23 cellular contexts compared by ENCODE assay signal in genomic region chr11:61743486-61744095, GRCh38. TPM values are rescaled to one million over a fixed set of nuclear protein-coding genes. Genes with fewer than 3 reads are reported as not detected.
DNase-seq lines count a peak whose midpoint lies in the region; ATAC-seq, FAIRE-seq and TF ChIP-seq lines count a peak whose summit lies in the region.
"Had no signal": no experiment of that assay in that cellular context is flagged by ENCODE, and none has a peak within 500 bp of the region (broad histone marks: within the 10 kb centered on the region; RNA-seq: fewer than 3 reads in every experiment).

No MANE protein-coding gene starts in this region.

- in situ Hi-C loops in HepG2 (cut with HindIII; ENCODE audit: extremely low pct_ligation_motif_present, low pct_unique_long_range_greater_than_20kb): no loop called here

- POLR2A ChIA-PET in HepG2 (lab: Yijun Ruan, JAX): no interaction called here

- no peaks in the 10 kb centered on the region for H4K20me1 ChIP-seq in HepG2 (ENCODE audit: insufficient read depth, low read length)
- H4K20me1 ChIP-seq: BLaER1 had no signal

- WGBS in HepG2 (ENCODE audit: low lambda C conversion rate): 91% methylated on average over 20 of the region's 42 CpGs
- no CpG with 5 or more reads among the region's 42 CpGs for WGBS in right lobe of liver (ENCODE audit: insufficient coverage, low coverage, low lambda C conversion rate, missing lambda C conversion rate)

- H3K27ac ChIP-seq in HepG2 (ENCODE audit: extremely low read length, insufficient read depth, low read length) (no peak overlapping the region), right lobe of liver (no peak overlapping the region), kidney (ENCODE audit: low read depth in 2 of 2, low read length in 2 of 2) (no peak overlapping the region)
- H3K27ac ChIP-seq: 22Rv1, C4-2B, GM23248 had no signal

- H3K4me1 ChIP-seq in HepG2 (ENCODE audit: insufficient read depth, low read length) (peaks cover 18% of the 10 kb centered on the region), right lobe of liver (peaks cover 0 to 3% (median 0%) of the 10 kb centered on the region in 4 donors), kidney (ENCODE audit: control insufficient read depth in 1 of 2, insufficient read depth in 1 of 2, low read depth in 1 of 2, low read length in 2 of 2) (peaks cover 0 to 5% of the 10 kb centered on the region in 2 donors)
- H3K4me1 ChIP-seq: HAP-1 had no signal

- BruUV-seq in HepG2 (replicated peaks; lab: Mats Ljungman, UMichigan): no TSS peak

- no peak for TF ChIP-seq RAD21 in HepG2 (CRISPR knock-in tag; IDR thresholded peaks at IDR 0.05)

- H3K27me3 Mint-ChIP-seq in dendritic cell treated with granulocyte-macrophage colony-stimulating factor and Interleukin-4, amounts not matched to agents 40 ng/mL and 50 ng/mL, for 4 days: peaks cover 5% of the 10 kb centered on the region
- H3K27me3 Mint-ChIP-seq: B cell; CD4-positive, CD25-positive, alpha-beta regulatory T cell had no signal

- no peak for FAIRE-seq in HepG2 (lab: Jason Lieb, UNC)
- no peak for FAIRE-seq in kidney (lab: Jason Lieb, UNC)
- FAIRE-seq: A204.1, GM12878, GM19239 had no signal

- TF ChIP-seq CTCF in HepG2 (CRISPR knock-in tag; IDR thresholded peaks at IDR 0.05) (no peak), right lobe of liver (IDR thresholded peaks at IDR 0.05) (no peak), kidney (IDR thresholded peaks at IDR 0.05; ENCODE audit: borderline replicate concordance, extremely low read depth, insufficient read depth) (no peak)

- ATAC-seq in HepG2: no peak
- ATAC-seq in right lobe of liver: no peak
- ATAC-seq in HG03565 (IDR thresholded peaks at IDR 0.05; ENCODE audit: unreplicated experiment): no peak
- ATAC-seq in HG03095 (IDR thresholded peaks at IDR 0.05; ENCODE audit: unreplicated experiment): no peak
- no peak for ATAC-seq in activated CD4-positive, CD25-positive, alpha-beta regulatory T cell treated with anti-CD3 and anti-CD28 coated beads, Interleukin-2, amount 50 U/mL, for 24 hours
- ATAC-seq: CD8-positive, alpha-beta T cell; GM12878 had no signal

- H3K9ac ChIP-seq in HepG2 (ENCODE audit: insufficient read depth, low read depth, low read length) (no peak overlapping the region), kidney (ENCODE audit: low read length in 2 of 2) (no peak overlapping the region)
- H3K9ac ChIP-seq: BLaER1, GM23248 had no signal

- H3K9me3 Mint-ChIP-seq in dendritic cell treated with granulocyte-macrophage colony-stimulating factor and Interleukin-4, amounts not matched to agents 40 ng/mL and 50 ng/mL, for 4 days: no peaks in the 10 kb centered on the region
- H3K9me3 Mint-ChIP-seq: CD4-positive, CD25-positive, alpha-beta regulatory T cell; CD8-positive, alpha-beta T cell; HFFc6 had no signal

- H3K36me3 Mint-ChIP-seq in dendritic cell treated with granulocyte-macrophage colony-stimulating factor and Interleukin-4, amounts not matched to agents 40 ng/mL and 50 ng/mL, for 4 days (ENCODE audit: low read depth): peaks cover 83% of the 10 kb centered on the region
- H3K36me3 Mint-ChIP-seq: CD4-positive, CD25-positive, alpha-beta regulatory T cell; CD8-positive, alpha-beta T cell had no signal

- no peak overlapping the region for H2AFZ ChIP-seq in HepG2 (ENCODE audit: low read length)
- H2AFZ ChIP-seq: GM23248 had no signal

- CTCF ChIA-PET in HepG2 (lab: Yijun Ruan, JAX; ENCODE audit: low intra/inter-chr PET ratio, low total read pairs): no interaction called here

- no peaks in the 10 kb centered on the region for H3K27me3 ChIP-seq in HepG2 (ENCODE audit: control insufficient read depth in 1 of 2, insufficient read depth in 2 of 2, low read length in 2 of 2)
- no peaks in the 10 kb centered on the region for H3K27me3 ChIP-seq in right lobe of liver
- H3K27me3 ChIP-seq: BLaER1 had no signal

- no peaks in the 10 kb centered on the region for H3K9me3 ChIP-seq in HepG2 (ENCODE audit: low read length)
- H3K9me3 ChIP-seq in right lobe of liver: no peaks in the 10 kb centered on the region
- no peaks in the 10 kb centered on the region for H3K9me3 ChIP-seq in kidney (ENCODE audit: control insufficient read depth in 1 of 2, low read length in 2 of 2)
- H3K9me3 ChIP-seq: BLaER1, Caco-2, HAP-1 had no signal

- H3K36me3 ChIP-seq in HepG2 (replicated peaks in 1 of 2; ENCODE audit: control insufficient read depth in 1 of 2, insufficient read depth in 2 of 2, low read length in 2 of 2) (peaks cover 8 to 15% of the 10 kb centered on the region in 2 experiments; a peak in 2 of 5 replicates), right lobe of liver (no peaks in the 10 kb centered on the region), kidney (ENCODE audit: control insufficient read depth in 1 of 2, insufficient read depth in 2 of 2, low read length in 2 of 2) (peaks cover 0 to 3% of the 10 kb centered on the region in 2 donors)
- H3K36me3 ChIP-seq: BLaER1, HAP-1 had no signal

- TF ChIP-seq POLR2A in HepG2 (IDR thresholded peaks at IDR 0.05; ENCODE audit: insufficient read depth in 1 of 2, low read depth in 2 of 2, low read length in 2 of 2) (no peak), right lobe of liver (IDR thresholded peaks at IDR 0.05) (no peak)

- peak overlapping the region; percentile 88 for H3K27ac Mint-ChIP-seq in dendritic cell treated with granulocyte-macrophage colony-stimulating factor and Interleukin-4, amounts not matched to agents 40 ng/mL and 50 ng/mL, for 4 days
- H3K27ac Mint-ChIP-seq: B cell; CD4-positive, CD25-positive, alpha-beta regulatory T cell; CD8-positive, alpha-beta T cell; HFFc6 had no signal

- intact Hi-C loops in HepG2 (cut with micrococcal nuclease; ENCODE audit: unreplicated experiment): no loop called here
- intact Hi-C loops in right lobe of liver (cut with DNase I): no loop called here
- intact Hi-C loops in dendritic cell treated with granulocyte-macrophage colony-stimulating factor and Interleukin-4, amounts not matched to agents 40 ng/mL and 50 ng/mL, for 4 days (cut with micrococcal nuclease): no loop called here
- intact Hi-C loops in kidney (cut with DNase I): no loop called here

- H3K4me3 Mint-ChIP-seq in dendritic cell treated with granulocyte-macrophage colony-stimulating factor and Interleukin-4, amounts not matched to agents 40 ng/mL and 50 ng/mL, for 4 days: no peak overlapping the region
- H3K4me3 Mint-ChIP-seq: B cell; CD4-positive, CD25-positive, alpha-beta regulatory T cell; CD8-positive, alpha-beta T cell; HFFc6 had no signal

- TF ChIP-seq EP300 in HepG2 (IDR thresholded peaks at IDR 0.05; ENCODE audit: low read depth in 2 of 2, low read length in 2 of 2) (no peak), HepG2 (CRISPR knock-in tag; IDR thresholded peaks at IDR 0.05; ENCODE audit: borderline replicate concordance) (no peak)

- no peak overlapping the region for H3K4me3 ChIP-seq in HepG2 (replicated peaks in 1 of 3; ENCODE audit: insufficient read depth in 1 of 3, low read depth in 2 of 3, low read length in 3 of 3)
- H3K4me3 ChIP-seq in right lobe of liver: no peak overlapping the region
- H3K4me3 ChIP-seq in kidney (ENCODE audit: low read length in 2 of 2): no peak overlapping the region
- H3K4me3 ChIP-seq: BLaER1, GM12878, GM23248, HAP-1 had no signal

- peaks cover 29% of the 10 kb centered on the region for H3K4me1 Mint-ChIP-seq in dendritic cell treated with granulocyte-macrophage colony-stimulating factor and Interleukin-4, amounts not matched to agents 40 ng/mL and 50 ng/mL, for 4 days (ENCODE audit: low read depth)
- H3K4me1 Mint-ChIP-seq: B cell; CD4-positive, CD25-positive, alpha-beta regulatory T cell had no signal

- no peak overlapping the region for H3K4me2 ChIP-seq in HepG2 (ENCODE audit: low read depth, low read length)
- H3K4me2 ChIP-seq: BLaER1 had no signal

- H3K79me2 ChIP-seq in HepG2 (ENCODE audit: insufficient read depth, low read length): no peaks in the 10 kb centered on the region

- no peak for DNase-seq in HepG2 (ENCODE audit: low spot score)
- DNase-seq in right lobe of liver: no peak
- DNase-seq in kidney: peak; percentile 72
- DNase-seq: Caco-2; CD4-positive, CD25-positive, alpha-beta regulatory T cell; CD8-positive, alpha-beta T cell; DMS153; DND-41; GDM1; GM23248; HFFc6 had no signal

RNA-seq across cellular contexts. Expression of gene MYRF, which starts 8.8 kb away (rescaled TPM):
- 7.9 and 10.2 TPM in 2 replicates for total RNA-seq in HepG2 (2016; rRNA removed; fragmentation: Illumina TruSeq; extraction: Trizol)
- total RNA-seq in HepG2 (2016; cell fraction: cytosol; rRNA removed; fragmentation: Illumina TruSeq; extraction: Trizol; ENCODE audit: low read depth): 6.6 and 7.4 TPM in 2 replicates
- total RNA-seq in HepG2 (2016; cell fraction: insoluble cytoplasmic fraction; rRNA removed; fragmentation: Illumina TruSeq; extraction: Trizol): 6.8 and 10.3 TPM in 2 replicates
- total RNA-seq in HepG2 (2016; cell fraction: membrane; rRNA removed; fragmentation: Illumina TruSeq; extraction: Trizol): 8.2 and 8.5 TPM in 2 replicates
- total RNA-seq in HepG2 (2016; cell fraction: nucleus; rRNA removed; fragmentation: Illumina TruSeq; extraction: Trizol): 16.7 and 20.6 TPM in 2 replicates
- polyA plus RNA-seq in HepG2 (2011; rRNA removed): 25.9 and 33.2 TPM in 2 replicates
- polyA plus RNA-seq in HepG2 (2011; cell fraction: cytosol; rRNA removed): 17.4 and 19.1 TPM in 2 replicates
- polyA plus RNA-seq in HepG2 (2011; cell fraction: nucleus; rRNA removed): 140 and 154 TPM in 2 replicates
- polyA plus RNA-seq in HepG2 (2012): 27.5 and 41.4 TPM in 2 replicates
- 1.8 and 2.1 TPM in 2 replicates for polyA plus RNA-seq in HepG2 (2016; cell fraction: cytosol; fragmentation: Illumina TruSeq; extraction: Trizol; ENCODE audit: low read depth)
- 12.8 and 17.2 TPM in 2 replicates for polyA plus RNA-seq in HepG2 (2016; cell fraction: insoluble cytoplasmic fraction; fragmentation: Illumina TruSeq; extraction: Trizol; ENCODE audit: low read depth)
- 5.7 and 6.2 TPM in 2 replicates for polyA plus RNA-seq in HepG2 (2016; cell fraction: membrane; fragmentation: Illumina TruSeq; extraction: Trizol; ENCODE audit: low read depth)
- 69.8 and 76.1 TPM in 2 replicates for polyA plus RNA-seq in HepG2 (2016; cell fraction: nucleus; fragmentation: Illumina TruSeq; extraction: Trizol; ENCODE audit: insufficient read depth, low read depth)
- polyA minus RNA-seq in HepG2 (2011; rRNA and poly(A)+ RNA removed; ENCODE audit: low replicate concordance): 2.9 and 52.2 TPM in 2 replicates
- 27.3 and 36.7 TPM in 2 replicates for polyA minus RNA-seq in HepG2 (2011; cell fraction: cytosol; rRNA and poly(A)+ RNA removed)
- 39.0 and 39.4 TPM in 2 replicates for polyA minus RNA-seq in HepG2 (2011; cell fraction: nucleus; rRNA and poly(A)+ RNA removed)
- 10 to 100 TPM in 5 of 6 experiments, 1 to 10 TPM in 1; 7.6 to 16.4 (median 11.6) TPM for total RNA-seq in right lobe of liver
- total RNA-seq in kidney: 36.3 TPM
- polyA plus RNA-seq in kidney (ENCODE audit: insufficient read depth, low read depth, low replicate concordance): 6.0 TPM
- total RNA-seq: GM23248 had no signal

RNA-seq across cellular contexts. Expression of gene TMEM258, which starts 48.8 kb away (rescaled TPM):
- total RNA-seq in HepG2 (2016; rRNA removed; fragmentation: Illumina TruSeq; extraction: Trizol) (164 and 175 TPM in 2 replicates), right lobe of liver (10 to 100 TPM; 31.6 to 74.5 (median 55.3) TPM), kidney (92.1 TPM)
- total RNA-seq in HepG2 (2016; cell fraction: cytosol; rRNA removed; fragmentation: Illumina TruSeq; extraction: Trizol; ENCODE audit: low read depth): 124 and 186 TPM in 2 replicates
- total RNA-seq in HepG2 (2016; cell fraction: insoluble cytoplasmic fraction; rRNA removed; fragmentation: Illumina TruSeq; extraction: Trizol): 157 and 180 TPM in 2 replicates
- total RNA-seq in HepG2 (2016; cell fraction: membrane; rRNA removed; fragmentation: Illumina TruSeq; extraction: Trizol): 166 and 206 TPM in 2 replicates
- 83.5 and 96.3 TPM in 2 replicates for total RNA-seq in HepG2 (2016; cell fraction: nucleus; rRNA removed; fragmentation: Illumina TruSeq; extraction: Trizol)
- polyA plus RNA-seq in HepG2 (2011; rRNA removed) (363 and 424 TPM in 2 replicates), kidney (ENCODE audit: insufficient read depth, low read depth, low replicate concordance) (228 TPM)
- 333 and 381 TPM in 2 replicates for polyA plus RNA-seq in HepG2 (2011; cell fraction: cytosol; rRNA removed)
- polyA plus RNA-seq in HepG2 (2011; cell fraction: nucleus; rRNA removed): 70.6 and 77.2 TPM in 2 replicates
- polyA plus RNA-seq in HepG2 (2012): 225 and 301 TPM in 2 replicates
- polyA plus RNA-seq in HepG2 (2016; cell fraction: cytosol; fragmentation: Illumina TruSeq; extraction: Trizol; ENCODE audit: low read depth): 181 and 226 TPM in 2 replicates
- 187 and 188 TPM in 2 replicates for polyA plus RNA-seq in HepG2 (2016; cell fraction: insoluble cytoplasmic fraction; fragmentation: Illumina TruSeq; extraction: Trizol; ENCODE audit: low read depth)
- 185 and 215 TPM in 2 replicates for polyA plus RNA-seq in HepG2 (2016; cell fraction: membrane; fragmentation: Illumina TruSeq; extraction: Trizol; ENCODE audit: low read depth)
- 173 and 175 TPM in 2 replicates for polyA plus RNA-seq in HepG2 (2016; cell fraction: nucleus; fragmentation: Illumina TruSeq; extraction: Trizol; ENCODE audit: insufficient read depth, low read depth)
- 153 and 413 TPM in 2 replicates for polyA minus RNA-seq in HepG2 (2011; rRNA and poly(A)+ RNA removed; ENCODE audit: low replicate concordance)
- 79.2 and 82.2 TPM in 2 replicates for polyA minus RNA-seq in HepG2 (2011; cell fraction: cytosol; rRNA and poly(A)+ RNA removed)
- 54.3 and 55.7 TPM in 2 replicates for polyA minus RNA-seq in HepG2 (2011; cell fraction: nucleus; rRNA and poly(A)+ RNA removed)

RNA-seq across cellular contexts. Expression of gene FEN1, which starts 49.1 kb away (rescaled TPM):
- 102 and 116 TPM in 2 replicates for total RNA-seq in HepG2 (2016; rRNA removed; fragmentation: Illumina TruSeq; extraction: Trizol)
- 9.9 and 12.9 TPM in 2 replicates for total RNA-seq in HepG2 (2016; cell fraction: cytosol; rRNA removed; fragmentation: Illumina TruSeq; extraction: Trizol; ENCODE audit: low read depth)
- 103 and 117 TPM in 2 replicates for total RNA-seq in HepG2 (2016; cell fraction: insoluble cytoplasmic fraction; rRNA removed; fragmentation: Illumina TruSeq; extraction: Trizol)
- 25.3 and 31.0 TPM in 2 replicates for total RNA-seq in HepG2 (2016; cell fraction: membrane; rRNA removed; fragmentation: Illumina TruSeq; extraction: Trizol)
- 47.5 and 54.1 TPM in 2 replicates for total RNA-seq in HepG2 (2016; cell fraction: nucleus; rRNA removed; fragmentation: Illumina TruSeq; extraction: Trizol)
- 10.9 and 12.4 TPM in 2 replicates for polyA plus RNA-seq in HepG2 (2011; rRNA removed)
- 11.9 and 14.6 TPM in 2 replicates for polyA plus RNA-seq in HepG2 (2011; cell fraction: cytosol; rRNA removed)
- polyA plus RNA-seq in HepG2 (2011; cell fraction: nucleus; rRNA removed): 4.0 and 5.3 TPM in 2 replicates
- 11.2 and 20.0 TPM in 2 replicates for polyA plus RNA-seq in HepG2 (2012)
- 5.2 and 7.1 TPM in 2 replicates for polyA plus RNA-seq in HepG2 (2016; cell fraction: cytosol; fragmentation: Illumina TruSeq; extraction: Trizol; ENCODE audit: low read depth)
- polyA plus RNA-seq in HepG2 (2016; cell fraction: insoluble cytoplasmic fraction; fragmentation: Illumina TruSeq; extraction: Trizol; ENCODE audit: low read depth): 94.2 and 98.7 TPM in 2 replicates
- 12.2 and 15.7 TPM in 2 replicates for polyA plus RNA-seq in HepG2 (2016; cell fraction: membrane; fragmentation: Illumina TruSeq; extraction: Trizol; ENCODE audit: low read depth)
- 60.2 and 63.1 TPM in 2 replicates for polyA plus RNA-seq in HepG2 (2016; cell fraction: nucleus; fragmentation: Illumina TruSeq; extraction: Trizol; ENCODE audit: insufficient read depth, low read depth)
- polyA minus RNA-seq in HepG2 (2011; rRNA and poly(A)+ RNA removed; ENCODE audit: low replicate concordance): 25.3 and 218 TPM in 2 replicates
- 7.6 and 10.2 TPM in 2 replicates for polyA minus RNA-seq in HepG2 (2011; cell fraction: cytosol; rRNA and poly(A)+ RNA removed)
- polyA minus RNA-seq in HepG2 (2011; cell fraction: nucleus; rRNA and poly(A)+ RNA removed): 10.8 and 11.8 TPM in 2 replicates
- total RNA-seq in right lobe of liver: 10 to 100 TPM in 2 of 6 experiments, 1 to 10 TPM in 4; 4.0 to 13.3 (median 5.4) TPM
- total RNA-seq in kidney: 8.8 TPM
- 8.5 TPM for polyA plus RNA-seq in kidney (ENCODE audit: insufficient read depth, low read depth, low replicate concordance)
